Comparison of ENCODE assay signal across 13 cellular contexts in the genomic region with DNA sequence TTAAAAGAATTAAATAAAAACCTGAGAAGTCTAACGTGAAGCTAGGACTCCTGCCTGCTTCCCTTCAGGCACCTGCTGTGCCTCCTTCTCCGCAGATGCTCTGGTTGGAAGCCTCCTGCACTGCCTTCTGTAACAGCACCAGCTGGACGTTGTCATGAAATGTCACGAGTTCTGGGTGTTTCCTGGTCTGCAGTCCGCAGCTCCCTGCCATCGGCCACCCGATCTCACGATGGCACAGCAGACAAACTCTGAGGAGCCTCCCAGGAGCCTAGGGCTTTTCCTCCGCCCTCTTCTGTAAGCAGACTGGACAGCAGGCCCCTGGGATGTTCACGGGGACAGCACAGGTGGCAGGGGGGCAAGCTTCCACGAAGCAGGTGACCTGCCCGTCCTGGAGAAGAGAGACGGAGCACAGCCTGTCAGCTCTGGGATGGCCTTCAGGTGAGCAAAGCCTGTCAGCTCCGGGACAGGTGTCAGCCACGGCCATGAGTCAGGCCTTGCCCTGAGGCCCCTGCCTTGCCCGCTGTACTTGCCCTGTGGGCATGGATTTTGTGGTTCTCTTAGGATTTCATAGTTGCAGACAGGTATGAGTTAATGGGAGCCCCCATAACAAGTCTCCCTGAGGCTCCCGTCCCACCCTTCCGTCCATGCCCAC.
"Had no signal": no experiment of that assay in that cellular context is flagged by ENCODE, and none has a peak within 500 bp of the region (broad histone marks: within the 10 kb centered on the region; RNA-seq: fewer than 3 reads in every experiment).

No MANE protein-coding gene starts in this region.

- FAIRE-seq: endometrium, keratinocyte had no signal

- H3K27ac ChIP-seq: brain microvascular endothelial cell, left ventricle myocardium inferior, psoas muscle, spleen, thoracic aorta had no signal

- H3K4me1 ChIP-seq: psoas muscle, spleen had no signal

- H3K9me3 ChIP-seq: psoas muscle, thoracic aorta had no signal

- H3K27me3 ChIP-seq: brain microvascular endothelial cell, spleen had no signal

- ATAC-seq: psoas muscle had no signal

- H3K4me3 ChIP-seq: left ventricle myocardium inferior, psoas muscle, spleen, thoracic aorta had no signal

- DNase-seq: activated CD4-positive, alpha-beta T cell treated with anti-CD3 and anti-CD28 coated beads, Interleukin-2, amount 10 ng/mL, durations not matched to agents 7 days and 5 days; activated CD8-positive, alpha-beta memory T cell treated with anti-CD3 and anti-CD28 coated beads, Interleukin-2, amount 50 U/mL, for 48 hours; activated naive CD8-positive, alpha-beta T cell treated with anti-CD3 and anti-CD28 coated beads for 36 hours; brain microvascular endothelial cell; left ventricle myocardium inferior; mesendoderm; occipital lobe; psoas muscle; spleen; stimulated activated naive CD8-positive, alpha-beta T cell treated with anti-CD3 and anti-CD28 coated beads, Interleukin-15, amount 100 ng/mL, for 72 hours had no signal
